Comparison of ENCODE assay signal across 9 cellular contexts in the genomic region with DNA sequence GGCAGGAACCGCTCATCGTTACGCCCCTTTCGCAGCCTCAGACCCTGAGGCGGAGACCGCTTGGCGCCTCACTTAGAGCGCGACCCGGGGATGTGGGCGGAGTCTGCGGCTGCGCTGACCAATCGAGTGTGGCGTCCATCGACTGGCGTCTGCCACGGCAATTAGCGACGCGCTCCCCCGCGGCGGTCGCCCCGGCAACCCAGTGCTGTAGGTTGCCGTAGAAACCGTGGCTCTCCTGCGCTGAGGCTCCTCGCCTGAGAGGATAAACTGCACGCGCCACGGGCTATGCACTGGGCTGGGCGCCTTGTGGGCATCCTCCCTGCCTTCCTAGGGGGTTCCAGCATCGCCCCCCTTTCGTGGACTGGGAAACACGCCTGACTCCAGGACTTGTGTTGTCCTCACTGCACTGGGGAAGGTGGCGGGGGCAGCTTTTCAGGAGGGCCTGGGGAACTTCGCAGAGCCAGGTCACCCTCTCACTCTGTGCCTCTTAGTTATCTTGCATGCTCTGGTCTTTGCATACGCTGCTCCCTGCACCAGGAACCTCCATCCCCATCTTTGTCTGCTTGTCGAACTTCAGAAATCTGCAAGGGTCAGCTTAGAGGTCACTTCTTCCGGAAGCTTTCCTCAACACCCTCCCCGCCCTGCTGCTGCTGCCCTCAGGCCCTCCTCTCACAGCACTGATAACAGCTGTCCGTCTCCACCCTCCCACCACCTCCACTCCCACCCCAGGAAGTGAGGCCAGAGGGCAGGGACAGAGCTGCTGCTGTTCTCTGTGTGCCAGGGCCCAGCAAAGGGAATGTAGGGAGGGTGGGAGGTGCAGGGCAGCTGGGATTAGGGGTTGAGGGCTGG. TPM values are rescaled to one million over a fixed set of nuclear protein-coding genes. Genes with fewer than 3 reads are reported as not detected.
DNase-seq lines count a peak whose midpoint lies in the region; TF ChIP-seq lines count a peak whose summit lies in the region.
"Had no signal": no experiment of that assay in that cellular context is flagged by ENCODE, and none has a peak within 500 bp of the region (broad histone marks: within the 10 kb centered on the region; RNA-seq: fewer than 3 reads in every experiment).

No MANE protein-coding gene starts in this region.

- H3K27me3 ChIP-seq in CD4-positive, alpha-beta memory T cell (ENCODE audit: insufficient read depth, low read length): no peaks in the 10 kb centered on the region
- H3K27me3 ChIP-seq in HUES64 (ENCODE audit: insufficient read depth, low read length) (no peaks in the 10 kb centered on the region), esophagus (ENCODE audit: control insufficient read depth in 1 of 2, insufficient read depth in 2 of 2, low read length in 2 of 2) (no peaks in the 10 kb centered on the region), mucosa of stomach (ENCODE audit: control insufficient read depth, insufficient read depth, low read length) (no peaks in the 10 kb centered on the region)

- intact Hi-C loops in CD4-positive, alpha-beta memory T cell (cut with micrococcal nuclease): no loop called here
- intact Hi-C loops in OCI-LY7 (cut with micrococcal nuclease; ENCODE audit: unreplicated experiment): no loop called here

- H3K79me2 ChIP-seq in OCI-LY7 (ENCODE audit: insufficient read depth, low read depth, low read length): no peaks in the 10 kb centered on the region

- peak; percentile 79 to 88 (median 84) for DNase-seq in CD4-positive, alpha-beta memory T cell
- DNase-seq in GM20000 (ENCODE audit: low spot score): peak; percentile 90
- peak; percentile 83 for DNase-seq in OCI-LY7 (ENCODE audit: low spot score)
- DNase-seq in activated T-cell treated with anti-CD3 and anti-CD28 coated beads, Interleukin-2, amount 50 U/mL, for 24 hours: peak; percentile 89
- DNase-seq in stimulated activated CD8-positive, alpha-beta memory T cell treated with anti-CD3 and anti-CD28 coated beads, Interleukin-4, amount 100 ng/mL, for 4 hours (ENCODE audit: low read depth in 2 of 2, low spot score in 1 of 2): peak; percentile 22 to 76

- no peaks in the 10 kb centered on the region for H3K36me3 Mint-ChIP-seq in CD4-positive, alpha-beta memory T cell
- H3K36me3 Mint-ChIP-seq in activated T-cell treated with anti-CD3 and anti-CD28 coated beads, Interleukin-2, amount 50 U/mL, for 24 hours (ENCODE audit: low read depth): no peaks in the 10 kb centered on the region

- peaks cover 15 to 36% (median 23%) of the 10 kb centered on the region in 4 donors for H3K4me1 Mint-ChIP-seq in CD4-positive, alpha-beta memory T cell
- H3K4me1 Mint-ChIP-seq in activated T-cell treated with anti-CD3 and anti-CD28 coated beads, Interleukin-2, amount 50 U/mL, for 24 hours (ENCODE audit: low read depth): peaks cover 25% of the 10 kb centered on the region

- TF ChIP-seq CTCF in GM20000 (IDR thresholded peaks at IDR 0.05; ENCODE audit: extremely low read depth, missing control alignments) (no peak), OCI-LY7 (conservative IDR thresholded peaks at IDR 0.05; ENCODE audit: low read length) (no peak)

- no TSS peak for BruUV-seq in OCI-LY7 (replicated peaks; lab: Mats Ljungman, UMichigan)

- H3K4me1 ChIP-seq in CD4-positive, alpha-beta memory T cell (ENCODE audit: insufficient read depth, low read length): peaks cover 23% of the 10 kb centered on the region
- H3K4me1 ChIP-seq in HUES64 (ENCODE audit: insufficient read depth, low read length) (peaks cover 18% of the 10 kb centered on the region), OCI-LY7 (ENCODE audit: insufficient read depth, low read length, poor library complexity, severe bottlenecking) (peaks cover 15% of the 10 kb centered on the region), esophagus (ENCODE audit: control insufficient read depth in 2 of 2, insufficient read depth in 2 of 2, low read length in 1 of 2) (peaks cover 9 to 14% of the 10 kb centered on the region in 2 donors), mucosa of stomach (ENCODE audit: control insufficient read depth, insufficient read depth, low read length) (peaks cover 23% of the 10 kb centered on the region)

- H3K4me3 ChIP-seq in CD4-positive, alpha-beta memory T cell (ENCODE audit: low read length in 2 of 2): peak overlapping the region; percentile 51 to 55
- H3K4me3 ChIP-seq in HUES64 (ENCODE audit: low read length) (peak overlapping the region; percentile 73), OCI-LY7 (ENCODE audit: low read depth, low read length, poor library complexity, severe bottlenecking) (peak overlapping the region; percentile 68), esophagus (ENCODE audit: low read depth in 1 of 2, low read length in 2 of 2) (peak overlapping the region; percentile 31 to 44), mucosa of stomach (ENCODE audit: low read length) (peak overlapping the region; percentile 60)

- POLR2A ChIA-PET in CD4-positive, alpha-beta memory T cell (lab: Charles Lee; ENCODE audit: partially characterized antibody): interaction anchor here (4.5 kb wide), 1 partner anchor 12 kb away, joined by 48 read pairs; the partner anchor contains the start of gene THAP7
- POLR2A ChIA-PET in OCI-LY7 (lab: Charles Lee): interaction anchor here (0.9 kb wide), 1 partner anchor 9 kb away, joined by 3 read pairs; no protein-coding TSS in a partner anchor

- H2AFZ ChIP-seq in OCI-LY7 (ENCODE audit: low read length): peak overlapping the region; percentile 77

- 3% methylated on average over 44 of the region's 44 CpGs for WGBS in HUES64
- 1 to 2% methylated on average over 43 to 44 of the region's 44 CpGs for WGBS in esophagus, 2 donors

- no peaks in the 10 kb centered on the region for H4K20me1 ChIP-seq in OCI-LY7 (ENCODE audit: insufficient read depth, low read length)

- peak overlapping the region; percentile 61 for H3K27ac ChIP-seq in CD4-positive, alpha-beta memory T cell (ENCODE audit: low read depth, low read length)
- H3K27ac ChIP-seq in HUES64 (ENCODE audit: low read depth, low read length) (peak overlapping the region; percentile 62), OCI-LY7 (ENCODE audit: low read depth, low read length, poor library complexity, severe bottlenecking) (no peak overlapping the region), esophagus (ENCODE audit: low read depth in 2 of 2, low read length in 1 of 2) (peak overlapping the region; percentile 34 to 37)

- H3K9ac ChIP-seq in HUES64 (ENCODE audit: low read depth, low read length) (peak overlapping the region; percentile 46; the same call in 1 of the 2 replicates), mucosa of stomach (ENCODE audit: low read length) (peak overlapping the region; percentile 41)

- CTCF ChIA-PET in CD4-positive, alpha-beta memory T cell (lab: Charles Lee; ENCODE audit: partially characterized antibody): interaction anchor here (1.3 to 2.2 kb wide), 3 partner anchors 11 to 33 kb away, joined by 3 to 5 read pairs (median 4); partner anchors contain the start of gene LZTR1
- CTCF ChIA-PET in OCI-LY7 (lab: Charles Lee; ENCODE audit: unreplicated experiment): interaction anchor here (0.6 kb wide), 1 partner anchor 41 kb away, joined by 3 read pairs; no protein-coding TSS in a partner anchor

- H3K27ac Mint-ChIP-seq in CD4-positive, alpha-beta memory T cell: peak overlapping the region; percentile 86 to 99 (median 97)
- H3K27ac Mint-ChIP-seq in activated T-cell treated with anti-CD3 and anti-CD28 coated beads, Interleukin-2, amount 50 U/mL, for 24 hours: peak overlapping the region; percentile 92

- no peaks in the 10 kb centered on the region for H3K9me3 ChIP-seq in CD4-positive, alpha-beta memory T cell (ENCODE audit: control insufficient read depth in 1 of 2, low read length in 2 of 2)
- H3K9me3 ChIP-seq in HUES64 (ENCODE audit: insufficient read depth, low read depth, low read length) (no peaks in the 10 kb centered on the region), OCI-LY7 (ENCODE audit: low read length) (no peaks in the 10 kb centered on the region), esophagus (ENCODE audit: control insufficient read depth in 2 of 2, insufficient read depth in 1 of 2, low read depth in 1 of 2, low read length in 1 of 2) (no peaks in the 10 kb centered on the region), mucosa of stomach (ENCODE audit: control insufficient read depth, low read length) (no peaks in the 10 kb centered on the region)

- H3K4me2 ChIP-seq in OCI-LY7 (ENCODE audit: low read length): peak overlapping the region; percentile 77

- no peaks in the 10 kb centered on the region for H3K9me2 ChIP-seq in OCI-LY7 (ENCODE audit: insufficient read depth, low read length)

- H3K4me3 Mint-ChIP-seq in CD4-positive, alpha-beta memory T cell: peak overlapping the region; percentile 78 to 93 (median 88)
- H3K4me3 Mint-ChIP-seq in activated T-cell treated with anti-CD3 and anti-CD28 coated beads, Interleukin-2, amount 50 U/mL, for 24 hours: peak overlapping the region; percentile 86

- H3K27me3 Mint-ChIP-seq in CD4-positive, alpha-beta memory T cell: no peaks in the 10 kb centered on the region
- no peaks in the 10 kb centered on the region for H3K27me3 Mint-ChIP-seq in activated T-cell treated with anti-CD3 and anti-CD28 coated beads, Interleukin-2, amount 50 U/mL, for 24 hours

- H3K9me3 Mint-ChIP-seq in CD4-positive, alpha-beta memory T cell: peaks cover 0 to 2% (median 0%) of the 10 kb centered on the region in 8 donors
- no peaks in the 10 kb centered on the region for H3K9me3 Mint-ChIP-seq in activated T-cell treated with anti-CD3 and anti-CD28 coated beads, Interleukin-2, amount 50 U/mL, for 24 hours

- no peaks in the 10 kb centered on the region for H3K36me3 ChIP-seq in CD4-positive, alpha-beta memory T cell (ENCODE audit: insufficient read depth, low read length)
- H3K36me3 ChIP-seq in HUES64 (ENCODE audit: insufficient read depth, low read length) (no peaks in the 10 kb centered on the region), OCI-LY7 (ENCODE audit: insufficient read depth, low read length) (no peaks in the 10 kb centered on the region), esophagus (ENCODE audit: control insufficient read depth in 2 of 2, insufficient read depth in 2 of 2, low read length in 1 of 2) (no peaks in the 10 kb centered on the region), mucosa of stomach (ENCODE audit: control insufficient read depth, insufficient read depth, low read length) (no peaks in the 10 kb centered on the region)

RNA-seq across cellular contexts. Expression of gene P2RX6, which starts 0.5 kb away (rescaled TPM):
- 1 to 10 TPM; 1.1 to 1.2 TPM for total RNA-seq in CD4-positive, alpha-beta memory T cell
- under 1 TPM in 1 of 2 donors, not detected in 1; 0.19 TPM for polyA plus RNA-seq in CD4-positive, alpha-beta memory T cell
- 0.35 TPM for polyA plus RNA-seq in HUES64 (2013, experiment 1 of 2)
- 0.57 TPM for polyA plus RNA-seq in HUES64 (2013, experiment 2 of 2)
- total RNA-seq in OCI-LY7 (2014; rRNA removed; shearing (Covaris generic)): 0.06 TPM in 1 of 2 replicates, not detected in the other
- total RNA-seq in OCI-LY7 (2022): 0.30 and 0.32 TPM in 2 replicates
- polyA plus RNA-seq in esophagus: under 1 TPM; 0.16 to 0.29 TPM

RNA-seq across cellular contexts. Expression of gene THAP7, which starts 12.5 kb away (rescaled TPM):
- total RNA-seq in CD4-positive, alpha-beta memory T cell: 10 to 100 TPM; 60.4 to 65.0 TPM
- polyA plus RNA-seq in CD4-positive, alpha-beta memory T cell: 10 to 100 TPM; 45.9 to 46.9 TPM
- 18.3 TPM for polyA plus RNA-seq in HUES64 (2013, experiment 1 of 2)
- 18.3 TPM for polyA plus RNA-seq in HUES64 (2013, experiment 2 of 2)
- 60.4 and 73.0 TPM in 2 replicates for total RNA-seq in OCI-LY7 (2014; rRNA removed; shearing (Covaris generic))
- total RNA-seq in OCI-LY7 (2022): 35.8 and 36.3 TPM in 2 replicates
- polyA plus RNA-seq in esophagus: 10 to 100 TPM; 21.0 to 28.2 TPM

RNA-seq across cellular contexts. Expression of gene SLC7A4, which starts 17.9 kb away (rescaled TPM):
- total RNA-seq in CD4-positive, alpha-beta memory T cell: not detected
- under 1 TPM; 0.07 to 0.15 TPM for polyA plus RNA-seq in CD4-positive, alpha-beta memory T cell
- 0.20 TPM for polyA plus RNA-seq in HUES64 (2013, experiment 1 of 2)
- 0.38 TPM for polyA plus RNA-seq in HUES64 (2013, experiment 2 of 2)
- not detected in 2 replicates for total RNA-seq in OCI-LY7 (2014; rRNA removed; shearing (Covaris generic))
- not detected in 2 replicates for total RNA-seq in OCI-LY7 (2022)
- 1 to 10 TPM; 4.0 to 4.5 TPM for polyA plus RNA-seq in esophagus
- total RNA-seq: T-helper 2 cell treated with Interferon-gamma antibody and Interleukin-4, amounts not matched to agents 100 ng/mL and 5 ng/mL, for 36 hours had no signal

RNA-seq across cellular contexts. Expression of gene LRRC74B, which starts 31.3 kb away (rescaled TPM):
- not detected for total RNA-seq in CD4-positive, alpha-beta memory T cell
- polyA plus RNA-seq in CD4-positive, alpha-beta memory T cell: not detected
- polyA plus RNA-seq in HUES64 (2013, experiment 1 of 2): not detected
- polyA plus RNA-seq in HUES64 (2013, experiment 2 of 2): not detected
- total RNA-seq in OCI-LY7 (2014; rRNA removed; shearing (Covaris generic)): not detected in 2 replicates
- total RNA-seq in OCI-LY7 (2022): not detected in 2 replicates
- under 1 TPM; 0.08 to 0.22 TPM for polyA plus RNA-seq in esophagus
- total RNA-seq: T-helper 2 cell treated with Interferon-gamma antibody and Interleukin-4, amounts not matched to agents 100 ng/mL and 5 ng/mL, for 36 hours had no signal

RNA-seq across cellular contexts. Expression of gene LZTR1, which starts 32.3 kb away (rescaled TPM):
- 100 to 1,000 TPM; 112 to 114 TPM for total RNA-seq in CD4-positive, alpha-beta memory T cell
- polyA plus RNA-seq in CD4-positive, alpha-beta memory T cell: 10 to 100 TPM in 1 of 2 donors, 1 to 10 TPM in 1; 5.5 to 18.1 TPM
- 15.3 TPM for polyA plus RNA-seq in HUES64 (2013, experiment 1 of 2)
- polyA plus RNA-seq in HUES64 (2013, experiment 2 of 2): 16.1 TPM
- 46.8 and 48.3 TPM in 2 replicates for total RNA-seq in OCI-LY7 (2014; rRNA removed; shearing (Covaris generic))
- 54.9 and 61.8 TPM in 2 replicates for total RNA-seq in OCI-LY7 (2022)
- polyA plus RNA-seq in esophagus: 10 to 100 TPM; 21.1 to 39.0 TPM
